Comparison of ENCODE assay signal across 20 cellular contexts in genomic region chrX:25011589-25012432, GRCh38. TPM values are rescaled to one million over a fixed set of nuclear protein-coding genes. Genes with fewer than 3 reads are reported as not detected.
DNase-seq lines count a peak whose midpoint lies in the region; ATAC-seq, FAIRE-seq and TF ChIP-seq lines count a peak whose summit lies in the region.
"Had no signal": no experiment of that assay in that cellular context is flagged by ENCODE, and none has a peak within 500 bp of the region (broad histone marks: within the 10 kb centered on the region; RNA-seq: fewer than 3 reads in every experiment).

No MANE protein-coding gene starts in this region.

- H3K27me3 ChIP-seq in left ventricle myocardium inferior (ENCODE audit: low read depth) (peaks cover 97% of the 10 kb centered on the region), heart right ventricle (peaks cover 14 to 98% (median 92%) of the 10 kb centered on the region in 7 donors), astrocyte (ENCODE audit: insufficient read depth, low read length) (peaks cover 67% of the 10 kb centered on the region)

- H3K4me3 Mint-ChIP-seq in astrocyte (ENCODE audit: unreplicated experiment) (no peak overlapping the region), nephron (peak overlapping the region; percentile 29 to 86 (median 73))

- H3K79me2 ChIP-seq in astrocyte (ENCODE audit: insufficient read depth, low read length), result peaks cover 7% of the 10 kb centered on the region

- H3K4me2 ChIP-seq in astrocyte (ENCODE audit: low read length), result peak overlapping the region; percentile 54

- peaks cover 56% of the 10 kb centered on the region for H3K27me3 Mint-ChIP-seq in astrocyte (ENCODE audit: low read depth, unreplicated experiment)
- peaks cover 96% of the 10 kb centered on the region for H3K27me3 Mint-ChIP-seq in nephron (ENCODE audit: low read depth)

- peaks cover 5% of the 10 kb centered on the region for H4K20me1 ChIP-seq in astrocyte (ENCODE audit: insufficient read depth, low read length)

- no peaks in the 10 kb centered on the region for H3K36me3 ChIP-seq in left ventricle myocardium inferior
- no peaks in the 10 kb centered on the region for H3K36me3 ChIP-seq in heart right ventricle
- no peaks in the 10 kb centered on the region for H3K36me3 ChIP-seq in astrocyte (ENCODE audit: insufficient read depth, low read length)

- H3K27ac Mint-ChIP-seq in astrocyte (ENCODE audit: unreplicated experiment) (no peak overlapping the region), nephron (no peak overlapping the region)
- H3K27ac Mint-ChIP-seq: activated CD4-positive, alpha-beta T cell treated with anti-CD3 and anti-CD28 coated beads, Interleukin-2, amount 10 ng/mL, durations not matched to agents 7 days and 5 days; memory B cell had no signal

- H3K4me3 ChIP-seq in left ventricle myocardium inferior (peak overlapping the region; percentile 46), heart right ventricle (no peak overlapping the region), astrocyte (ENCODE audit: insufficient read depth, low read depth, low read length) (no peak overlapping the region)

- FAIRE-seq in astrocyte (lab: Jason Lieb, UNC), result no peak
- FAIRE-seq: islet of Langerhans had no signal

- H3K4me1 Mint-ChIP-seq in astrocyte (ENCODE audit: low read depth, unreplicated experiment) (no peaks in the 10 kb centered on the region), nephron (peaks cover 21% of the 10 kb centered on the region)

- peaks cover 20% of the 10 kb centered on the region for H3K4me1 ChIP-seq in left ventricle myocardium inferior
- H3K4me1 ChIP-seq in heart right ventricle, result peaks cover 0 to 25% (median 7%) of the 10 kb centered on the region in 9 donors
- no peaks in the 10 kb centered on the region for H3K4me1 ChIP-seq in astrocyte (ENCODE audit: insufficient read depth, low read length)

- TF ChIP-seq CTCF in left ventricle myocardium inferior (IDR thresholded peaks at IDR 0.05; ENCODE audit: borderline replicate concordance), result no peak
- no peak for TF ChIP-seq CTCF in heart right ventricle (IDR thresholded peaks at IDR 0.05)
- TF ChIP-seq CTCF in astrocyte (IDR thresholded peaks at IDR 0.05; ENCODE audit: insufficient read depth, low read depth, low read length), result no peak
- no peak for TF ChIP-seq CTCF in nephron (IDR thresholded peaks at IDR 0.05; ENCODE audit: unreplicated experiment in 3 of 3)

- no peak overlapping the region for H2AFZ ChIP-seq in astrocyte (ENCODE audit: low read depth, low read length)

- H3K36me3 Mint-ChIP-seq in astrocyte (ENCODE audit: low read depth, unreplicated experiment), result no peaks in the 10 kb centered on the region
- no peaks in the 10 kb centered on the region for H3K36me3 Mint-ChIP-seq in nephron (ENCODE audit: low read depth)

- no peak for DNase-seq in left ventricle myocardium inferior
- DNase-seq in heart right ventricle, result no peak
- DNase-seq in astrocyte (ENCODE audit: low read depth), result no peak
- DNase-seq in NCI-H345 (lab: John Stamatoyannopoulos, UW), result no peak
- DNase-seq in T1000 (lab: John Stamatoyannopoulos, UW), result no peak
- no peak for DNase-seq in NCI-H1930 (lab: John Stamatoyannopoulos, UW)
- DNase-seq in NCI-H187 (lab: John Stamatoyannopoulos, UW), result no peak
- DNase-seq: activated CD4-positive, alpha-beta T cell treated with anti-CD3 and anti-CD28 coated beads, Interleukin-2, amount 10 ng/mL, durations not matched to agents 7 days and 5 days; activated T-cell treated with anti-CD3 and anti-CD28 coated beads, Interleukin-2, amount 50 U/mL, for 48 hours; cerebellar nuclear complex; Karpas-422; NCI-H1436; NCI-H2227 treated with DMSO at 0.1 percent for 48 hours; stimulated activated naive CD4-positive, alpha-beta T cell treated with Interleukin-2 at 50 U/mL for 16 hours had no signal

- H3K9me3 Mint-ChIP-seq in astrocyte (ENCODE audit: unreplicated experiment), result peaks cover under 1% of the 10 kb centered on the region
- no peaks in the 10 kb centered on the region for H3K9me3 Mint-ChIP-seq in nephron
- H3K9me3 Mint-ChIP-seq: activated CD4-positive, alpha-beta T cell treated with anti-CD3 and anti-CD28 coated beads, Interleukin-2, amount 10 ng/mL, durations not matched to agents 7 days and 5 days; memory B cell had no signal

- 4 to 11% methylated on average over 32 of the region's 32 CpGs for WGBS in heart right ventricle, 2 donors

- intact Hi-C loops in left ventricle myocardium inferior (cut with micrococcal nuclease) (no loop called here), heart right ventricle (cut with DNase I) (no loop called here)

- peak overlapping the region; percentile 2 for H3K9ac ChIP-seq in astrocyte (ENCODE audit: low read length)

- no peak for ATAC-seq in heart right ventricle

- H3K27ac ChIP-seq in left ventricle myocardium inferior (replicated peaks) (no peak overlapping the region), heart right ventricle (no peak overlapping the region), astrocyte (ENCODE audit: low read depth, low read length) (no peak overlapping the region)

- H3K9me3 ChIP-seq in left ventricle myocardium inferior (replicated peaks) (no peaks in the 10 kb centered on the region), heart right ventricle (no peaks in the 10 kb centered on the region), astrocyte (ENCODE audit: insufficient read depth, low read depth, low read length) (no peaks in the 10 kb centered on the region)

RNA-seq across cellular contexts. Expression of gene ARX, which starts 4.0 kb away (rescaled TPM):
- not detected for total RNA-seq in left ventricle myocardium inferior
- under 1 TPM in 1 of 10 donors, not detected in 9; 0.13 TPM for total RNA-seq in heart right ventricle
- not detected for polyA plus RNA-seq in heart right ventricle
- not detected in 2 replicates for total RNA-seq in astrocyte
- total RNA-seq: activated CD4-positive, alpha-beta T cell treated with anti-CD3 and anti-CD28 coated beads, Interleukin-2, amount 10 ng/mL, durations not matched to agents 7 days and 5 days; epithelial cell of proximal tubule; glomerular endothelial cell; urinary bladder had no signal
- polyA plus RNA-seq: urinary bladder had no signal
